In genomic region chr13:40580566-40581276, GRCh38 we compare ENCODE assay signal across 20 cellular contexts.
A peak's percentile ranks its signal among the peaks of the same experiment; 100 is the strongest.
DNase-seq lines count a peak whose midpoint lies in the region; ATAC-seq and TF ChIP-seq lines count a peak whose summit lies in the region.
"Had no signal": no experiment of that assay in that cellular context is flagged by ENCODE, and none has a peak within 500 bp of the region (broad histone marks: within the 10 kb centered on the region; RNA-seq: fewer than 3 reads in every experiment).

No MANE protein-coding gene starts in this region.

- in situ Hi-C loops in GM13977 (cut with MboI; ENCODE audit: low pct_unique_long_range_greater_than_20kb, low sequenced_read_pairs, unreplicated experiment), result no loop called here

- H3K4me2 ChIP-seq in BLaER1 treated with 17β-estradiol and CSF1 and Interleukin-3, amounts not matched to agents 10 nM and 100 nM, result peak overlapping the region; percentile 32 to 85 (median 77); a peak in 21 of 22 replicates

- H3K27me3 Mint-ChIP-seq in CD8-positive, alpha-beta T cell (ENCODE audit: low read depth), result no peaks in the 10 kb centered on the region
- H3K27me3 Mint-ChIP-seq in WTC11 (ENCODE audit: low read depth) (no peaks in the 10 kb centered on the region), nephron (ENCODE audit: low read depth) (no peaks in the 10 kb centered on the region)
- H3K27me3 Mint-ChIP-seq: activated CD8-positive, alpha-beta memory T cell treated with anti-CD3 and anti-CD28 coated beads, Interleukin-2, amount 10 ng/mL, durations not matched to agents 7 days and 5 days had no signal

- ATAC-seq in CD8-positive, alpha-beta T cell, result no peak
- no peak for ATAC-seq in WTC11
- ATAC-seq: activated CD8-positive, alpha-beta memory T cell treated with anti-CD3 and anti-CD28 coated beads, Interleukin-2, amount 10 ng/mL, durations not matched to agents 7 days and 5 days; heart right ventricle had no signal

- H3K36me3 ChIP-seq in BLaER1 treated with 17β-estradiol and CSF1 and Interleukin-3, amounts not matched to agents 10 nM and 100 nM, result peaks cover 0 to 43% (median 22%) of the 10 kb centered on the region in 11 experiments; a peak in 15 of 22 replicates
- no peaks in the 10 kb centered on the region for H3K36me3 ChIP-seq in CD8-positive, alpha-beta T cell (ENCODE audit: insufficient read depth, low read length)
- H3K36me3 ChIP-seq: BE2C, cardiac muscle cell, Peyer's patch, right lobe of liver, thoracic aorta had no signal

- H3K4me3 ChIP-seq in BLaER1 treated with 17β-estradiol and CSF1 and Interleukin-3, amounts not matched to agents 10 nM and 100 nM, result peak overlapping the region in 2 of 10 experiments; percentile 4 to 8; a peak in 1 of 20 replicates
- no peak overlapping the region for H3K4me3 ChIP-seq in CD8-positive, alpha-beta T cell (ENCODE audit: low read depth, low read length)
- H3K4me3 ChIP-seq: cardiac muscle cell, heart right ventricle, Peyer's patch, right lobe of liver, thoracic aorta had no signal

- peak overlapping the region in 10 of 11 experiments; percentile 21 to 99 (median 71); a peak in 18 of 22 replicates for H3K27ac ChIP-seq in BLaER1 treated with 17β-estradiol and CSF1 and Interleukin-3, amounts not matched to agents 10 nM and 100 nM
- no peak overlapping the region for H3K27ac ChIP-seq in CD8-positive, alpha-beta T cell (ENCODE audit: low read depth, low read length)
- H3K27ac ChIP-seq: cardiac muscle cell, right lobe of liver had no signal

- no peak for TF ChIP-seq CTCF in CD8-positive, alpha-beta T cell (IDR thresholded peaks at IDR 0.05)
- TF ChIP-seq CTCF in WTC11 (IDR thresholded peaks at IDR 0.05) (no peak), nephron (IDR thresholded peaks at IDR 0.05; ENCODE audit: unreplicated experiment in 3 of 3) (no peak), GM13977 (IDR thresholded peaks at IDR 0.05; ENCODE audit: extremely low read depth, insufficient read depth, missing control alignments) (no peak)

- H3K9ac ChIP-seq in BLaER1 treated with 17β-estradiol and CSF1 and Interleukin-3, amounts not matched to agents 10 nM and 100 nM, result peak overlapping the region in 8 of 11 experiments; percentile 14 to 78 (median 60); a peak in 15 of 22 replicates

- H3K4me1 ChIP-seq in BLaER1 treated with 17β-estradiol and CSF1 and Interleukin-3, amounts not matched to agents 10 nM and 100 nM, result peaks cover 40 to 76% (median 66%) of the 10 kb centered on the region in 10 experiments
- H3K4me1 ChIP-seq in CD8-positive, alpha-beta T cell (ENCODE audit: insufficient read depth, low read length), result peaks cover 80% of the 10 kb centered on the region
- H3K4me1 ChIP-seq: BE2C had no signal

- H3K36me3 Mint-ChIP-seq in CD8-positive, alpha-beta T cell, result peaks cover 13% of the 10 kb centered on the region
- H3K36me3 Mint-ChIP-seq in WTC11, result peaks cover 20% of the 10 kb centered on the region
- H3K36me3 Mint-ChIP-seq in nephron (ENCODE audit: low read depth), result peaks cover 17% of the 10 kb centered on the region

- H3K4me3 Mint-ChIP-seq in CD8-positive, alpha-beta T cell, result peak overlapping the region; percentile 12
- H3K4me3 Mint-ChIP-seq in WTC11, result no peak overlapping the region
- H3K4me3 Mint-ChIP-seq in nephron, result peak overlapping the region in 1 of 3 experiments; percentile 47
- H3K4me3 Mint-ChIP-seq: activated CD8-positive, alpha-beta memory T cell treated with anti-CD3 and anti-CD28 coated beads, Interleukin-2, amount 10 ng/mL, durations not matched to agents 7 days and 5 days; HFFc6; neural crest cell had no signal

- intact Hi-C loops in CD8-positive, alpha-beta T cell (cut with DNase I, micrococcal nuclease), result loop anchor here in 1 of 2 experiments (2.0 kb wide), 1 partner anchor 16 kb away; no protein-coding TSS in a partner anchor

- no peak for DNase-seq in CD8-positive, alpha-beta T cell
- DNase-seq in WTC11 (ENCODE audit: low spot score) (no peak), NCI-H345 treated with DMSO at 0.1 percent for 48 hours (lab: John Stamatoyannopoulos, UW; ENCODE audit: unreplicated experiment) (no peak), GM13977 (ENCODE audit: low spot score) (no peak)
- no peak for DNase-seq in activated effector memory CD4-positive, alpha-beta T cell treated with anti-CD3 and anti-CD28 coated beads, Interleukin-2, amount 50 U/mL, for 16 hours
- DNase-seq: activated CD8-positive, alpha-beta memory T cell treated with anti-CD3 and anti-CD28 coated beads, Interleukin-2, amount 10 ng/mL, durations not matched to agents 7 days and 5 days; BE2C; DMS79; effector CD4-positive, alpha-beta T cell; heart right ventricle; HFFc6; NCI-H2107; Peyer's patch; right lobe of liver; stimulated activated CD4-positive, alpha-beta T cell treated with anti-CD3 and anti-CD28 coated beads, Interleukin-1b, Interleukin-23, amount 100 ng/mL, for 48 hours had no signal

- POLR2A ChIA-PET in CD8-positive, alpha-beta T cell (lab: Charles Lee), result interaction anchor here (1.0 kb wide), 2 partner anchors 40 to 119 kb away, joined by 3 read pairs; no protein-coding TSS in a partner anchor
- POLR2A ChIA-PET in WTC11 (lab: Charles Lee), result no interaction called here

- H3K9me3 ChIP-seq in BLaER1 treated with 17β-estradiol and CSF1 and Interleukin-3, amounts not matched to agents 10 nM and 100 nM (replicated peaks in 1 of 11), result peaks cover 21 to 49% (median 36%) of the 10 kb centered on the region in 11 experiments
- H3K9me3 ChIP-seq in CD8-positive, alpha-beta T cell (ENCODE audit: low read length), result no peaks in the 10 kb centered on the region
- H3K9me3 ChIP-seq: BE2C, Peyer's patch, thoracic aorta had no signal

- H4K20me1 ChIP-seq in BLaER1 treated with 17β-estradiol and CSF1 and Interleukin-3, amounts not matched to agents 10 nM and 100 nM, result peaks cover 0 to 40% (median 0%) of the 10 kb centered on the region in 11 experiments; a peak in 5 of 22 replicates

- peak overlapping the region; percentile 56 for H3K27ac Mint-ChIP-seq in CD8-positive, alpha-beta T cell
- H3K27ac Mint-ChIP-seq in WTC11 (peak overlapping the region; percentile 24; the same call in 1 of the 2 replicates), nephron (peak overlapping the region in 2 of 3 experiments; percentile 12 to 62)
- H3K27ac Mint-ChIP-seq: activated CD8-positive, alpha-beta memory T cell treated with anti-CD3 and anti-CD28 coated beads, Interleukin-2, amount 10 ng/mL, durations not matched to agents 7 days and 5 days; HFFc6 had no signal

- peaks cover 92% of the 10 kb centered on the region for H3K4me1 Mint-ChIP-seq in CD8-positive, alpha-beta T cell (ENCODE audit: low read depth)
- peaks cover 74% of the 10 kb centered on the region for H3K4me1 Mint-ChIP-seq in WTC11
- H3K4me1 Mint-ChIP-seq in nephron, result peaks cover 76% of the 10 kb centered on the region

- H3K9me3 Mint-ChIP-seq in CD8-positive, alpha-beta T cell, result peaks cover 14% of the 10 kb centered on the region
- H3K9me3 Mint-ChIP-seq in WTC11, result peaks cover 19% of the 10 kb centered on the region
- H3K9me3 Mint-ChIP-seq in nephron, result peaks cover 15% of the 10 kb centered on the region

- CTCF ChIA-PET in CD8-positive, alpha-beta T cell (lab: Charles Lee), result no interaction called here
- CTCF ChIA-PET in WTC11 (lab: Charles Lee), result no interaction called here

- no peaks in the 10 kb centered on the region for H3K27me3 ChIP-seq in BLaER1 treated with 17β-estradiol and CSF1 and Interleukin-3, amounts not matched to agents 10 nM and 100 nM
- H3K27me3 ChIP-seq in CD8-positive, alpha-beta T cell (ENCODE audit: insufficient read depth, low read length), result no peaks in the 10 kb centered on the region
- H3K27me3 ChIP-seq: BE2C, cardiac muscle cell, heart right ventricle, Peyer's patch, right lobe of liver had no signal

TF ChIP-seq in WTC11, 78 proteins besides CTCF, POLR2A, EP300 and RAD21:
- TF ChIP-seq ZBTB21 (CRISPR knock-in tag; IDR thresholded peaks at IDR 0.05; ENCODE audit: borderline replicate concordance) (no peak), PRRX2 (CRISPR knock-in tag; IDR thresholded peaks at IDR 0.05) (no peak)
- TF ChIP-seq, protein P1, sequence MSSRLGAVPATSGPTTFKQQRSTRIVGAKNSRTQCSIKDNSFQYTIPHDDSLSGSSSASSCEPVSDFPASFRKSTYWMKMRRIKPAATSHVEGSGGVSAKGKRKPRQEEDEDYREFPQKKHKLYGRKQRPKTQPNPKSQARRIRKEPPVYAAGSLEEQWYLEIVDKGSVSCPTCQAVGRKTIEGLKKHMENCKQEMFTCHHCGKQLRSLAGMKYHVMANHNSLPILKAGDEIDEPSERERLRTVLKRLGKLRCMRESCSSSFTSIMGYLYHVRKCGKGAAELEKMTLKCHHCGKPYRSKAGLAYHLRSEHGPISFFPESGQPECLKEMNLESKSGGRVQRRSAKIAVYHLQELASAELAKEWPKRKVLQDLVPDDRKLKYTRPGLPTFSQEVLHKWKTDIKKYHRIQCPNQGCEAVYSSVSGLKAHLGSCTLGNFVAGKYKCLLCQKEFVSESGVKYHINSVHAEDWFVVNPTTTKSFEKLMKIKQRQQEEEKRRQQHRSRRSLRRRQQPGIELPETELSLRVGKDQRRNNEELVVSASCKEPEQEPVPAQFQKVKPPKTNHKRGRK (CRISPR knock-in tag; IDR thresholded peaks at IDR 0.05; ENCODE audit: borderline replicate concordance), result no peak
